Comparison of ENCODE assay signal across 10 cellular contexts in genomic region chr18:49400398-49401072, GRCh38. TPM values are rescaled to one million over a fixed set of nuclear protein-coding genes. Genes with fewer than 3 reads are reported as not detected.
A peak's percentile ranks its signal among the peaks of the same experiment; 100 is the strongest.
DNase-seq lines count a peak whose midpoint lies in the region; ATAC-seq, FAIRE-seq and TF ChIP-seq lines count a peak whose summit lies in the region.
"Had no signal": no experiment of that assay in that cellular context is flagged by ENCODE, and none has a peak within 500 bp of the region (broad histone marks: within the 10 kb centered on the region; RNA-seq: fewer than 3 reads in every experiment).

No MANE protein-coding gene starts in this region.

- ATAC-seq in HG02623 (IDR thresholded peaks at IDR 0.05; ENCODE audit: unreplicated experiment) (peak; percentile 38), HG03469 (IDR thresholded peaks at IDR 0.05; ENCODE audit: unreplicated experiment) (no peak)

- FAIRE-seq in GM12891 (lab: Jason Lieb, UNC), result peak; percentile 33

- TF ChIP-seq CTCF in astrocyte of the cerebellum (IDR thresholded peaks at IDR 0.05; ENCODE audit: low read depth, low read length, missing control alignments), result no peak

- in situ Hi-C loops in astrocyte of the cerebellum (cut with HindIII; ENCODE audit: low sequenced_read_pairs), result no loop called here

- no peak for DNase-seq in GM12891 (ENCODE audit: insufficient read length, low spot score)
- peak; percentile 2 for DNase-seq in astrocyte of the cerebellum (ENCODE audit: low read depth)
- DNase-seq in midbrain (lab: John Stamatoyannopoulos, UW), result peak; percentile 38
- DNase-seq in UCSD-AML1 (lab: John Stamatoyannopoulos, UW; ENCODE audit: unreplicated experiment), result no peak
- DNase-seq in stimulated activated CD4-positive, alpha-beta T cell treated with anti-CD3 and anti-CD28 coated beads, Interleukin-15, amount 100 ng/mL, for 24 hours, result no peak
- no peak for DNase-seq in cerebellum (ENCODE audit: low spot score)
- DNase-seq: activated CD4-positive, CD25-positive, alpha-beta regulatory T cell; NCI-H524 had no signal

- TF ChIP-seq POLR2A in GM12891 (IDR thresholded peaks at IDR 0.05; ENCODE audit: low read depth, low read length), result no peak

- no peak overlapping the region for H3K4me3 ChIP-seq in astrocyte of the cerebellum (ENCODE audit: low read depth, low read length)

TF ChIP-seq in GM12891, 5 proteins besides CTCF, POLR2A, EP300 and RAD21:
- no peak for TF ChIP-seq POU2F2 (IDR thresholded peaks at IDR 0.05; ENCODE audit: low read depth, low read length)
- no peak for TF ChIP-seq TAF1 (IDR thresholded peaks at IDR 0.05; ENCODE audit: low read depth, low read length)
- TF ChIP-seq PAX5 (IDR thresholded peaks at IDR 0.05; ENCODE audit: insufficient read depth, low read length, severe bottlenecking), result no peak
- TF ChIP-seq SPI1 (IDR thresholded peaks at IDR 0.05; ENCODE audit: low read depth, low read length), result no peak
- TF ChIP-seq POLR2AphosphoS5 (IDR thresholded peaks at IDR 0.05; ENCODE audit: low read depth, low read length), result no peak
TF ChIP-seq in GM12891: peak in this region for 0.

RNA-seq across cellular contexts. Expression of gene DYM, which starts 59.9 kb away (rescaled TPM):
- 24.0 TPM for polyA plus RNA-seq in GM12891 (2012; ENCODE audit: low read depth, missing spikeins)
- 67.4 TPM for total RNA-seq in cerebellum

Comparison
In these comparisons a context has a peak if more than half of its experiments do, and no peak if none do; other contexts are left out.
1. DNase-seq: peak in astrocyte of the cerebellum (single experiment) and midbrain (single experiment); none in GM12891 (single experiment), UCSD-AML1 (single experiment), stimulated activated CD4-positive, alpha-beta T cell treated with anti-CD3 and anti-CD28 coated beads, Interleukin-15, amount 100 ng/mL, for 24 hours (single experiment) and cerebellum (single experiment).